ENCODE assay signal across 1 cellular context in genomic region chr14:88851587-88851986, GRCh38.
TF ChIP-seq lines count a peak whose summit lies in the region.

No MANE protein-coding gene starts in this region.

TF ChIP-seq in WTC11, 78 proteins besides CTCF, POLR2A, EP300 and RAD21 (continued from another document):
- TF ChIP-seq CDX4 (CRISPR knock-in tag; IDR thresholded peaks at IDR 0.05; ENCODE audit: borderline replicate concordance) (no peak), CREM (CRISPR knock-in tag; IDR thresholded peaks at IDR 0.05) (no peak), MYBL2 (CRISPR knock-in tag; IDR thresholded peaks at IDR 0.05) (no peak)
